ENCODE assay signal across 7 cellular contexts in genomic region chr9:124202447-124202971, GRCh38. TPM values are rescaled to one million over a fixed set of nuclear protein-coding genes. Genes with fewer than 3 reads are reported as not detected.
A peak's percentile ranks its signal among the peaks of the same experiment; 100 is the strongest.
DNase-seq lines count a peak whose midpoint lies in the region; ATAC-seq lines count a peak whose summit lies in the region.

No MANE protein-coding gene starts in this region.

- H3K9me3 Mint-ChIP-seq in central memory CD8-positive, alpha-beta T cell: no peaks in the 10 kb centered on the region

- ATAC-seq in GM19328 (IDR thresholded peaks at IDR 0.05; ENCODE audit: unreplicated experiment): peak; percentile 65
- peak; percentile 80 for ATAC-seq in HG03280 (IDR thresholded peaks at IDR 0.05; ENCODE audit: unreplicated experiment)
- ATAC-seq in central memory CD8-positive, alpha-beta T cell (replicated peaks; ENCODE audit: extremely low read depth, poor library complexity, severe bottlenecking): peak; percentile 90

- DNase-seq in T-helper 9 cell: peak; percentile 8
- peak in 1 of 2 donors; percentile 33 for DNase-seq in central memory CD8-positive, alpha-beta T cell (ENCODE audit: low spot score in 2 of 2)
- DNase-seq in stimulated activated CD4-positive, alpha-beta T cell treated with anti-CD3 and anti-CD28 coated beads, Interleukin-12 subunit alpha, Interleukin-12 subunit beta, amount 100 ng/mL, for 4 hours: peak; percentile 78
- DNase-seq in ureter (ENCODE audit: low spot score): no peak
- DNase-seq in NCI-H1694 treated with DMSO at 0.1 percent for 48 hours (lab: John Stamatoyannopoulos, UW): no peak

- no peaks in the 10 kb centered on the region for H3K27me3 Mint-ChIP-seq in central memory CD8-positive, alpha-beta T cell

- no peaks in the 10 kb centered on the region for H3K36me3 Mint-ChIP-seq in central memory CD8-positive, alpha-beta T cell (ENCODE audit: insufficient read depth)

- H3K4me1 Mint-ChIP-seq in central memory CD8-positive, alpha-beta T cell: peaks cover 41% of the 10 kb centered on the region

- H3K4me3 Mint-ChIP-seq in central memory CD8-positive, alpha-beta T cell: peak overlapping the region; percentile 50

- H3K27ac Mint-ChIP-seq in central memory CD8-positive, alpha-beta T cell (ENCODE audit: low read depth): peak overlapping the region; percentile 87

RNA-seq across cellular contexts. Expression of gene NEK6, which starts 55.2 kb away (rescaled TPM):
- 24.9 TPM for total RNA-seq in ureter

Comparison
In these comparisons a context has a peak if more than half of its experiments do, and no peak if none do; other contexts are left out.
1. DNase-seq: peak in T-helper 9 cell (single experiment) and stimulated activated CD4-positive, alpha-beta T cell treated with anti-CD3 and anti-CD28 coated beads, Interleukin-12 subunit alpha, Interleukin-12 subunit beta, amount 100 ng/mL, for 4 hours (single experiment); none in ureter (single experiment) and NCI-H1694 treated with DMSO at 0.1 percent for 48 hours (single experiment).
2. Peak in every context shown above with its lines, with median percentiles within 50 percentile points of each other: ATAC-seq.